In genomic region chr15:49046113-49046883, GRCh38 we compare ENCODE assay signal across 1 cellular context.
TF ChIP-seq lines count a peak whose summit lies in the region.

Gene SECISBP2L, minus strand, starts transcription at chr15:49046446. Its CDS starts 147 bp downstream, at chr15:49046299.

TF ChIP-seq in K562, 482 proteins besides CTCF, POLR2A, EP300 and RAD21 (continued from another document and continues in another):
- TF ChIP-seq, protein P1, sequence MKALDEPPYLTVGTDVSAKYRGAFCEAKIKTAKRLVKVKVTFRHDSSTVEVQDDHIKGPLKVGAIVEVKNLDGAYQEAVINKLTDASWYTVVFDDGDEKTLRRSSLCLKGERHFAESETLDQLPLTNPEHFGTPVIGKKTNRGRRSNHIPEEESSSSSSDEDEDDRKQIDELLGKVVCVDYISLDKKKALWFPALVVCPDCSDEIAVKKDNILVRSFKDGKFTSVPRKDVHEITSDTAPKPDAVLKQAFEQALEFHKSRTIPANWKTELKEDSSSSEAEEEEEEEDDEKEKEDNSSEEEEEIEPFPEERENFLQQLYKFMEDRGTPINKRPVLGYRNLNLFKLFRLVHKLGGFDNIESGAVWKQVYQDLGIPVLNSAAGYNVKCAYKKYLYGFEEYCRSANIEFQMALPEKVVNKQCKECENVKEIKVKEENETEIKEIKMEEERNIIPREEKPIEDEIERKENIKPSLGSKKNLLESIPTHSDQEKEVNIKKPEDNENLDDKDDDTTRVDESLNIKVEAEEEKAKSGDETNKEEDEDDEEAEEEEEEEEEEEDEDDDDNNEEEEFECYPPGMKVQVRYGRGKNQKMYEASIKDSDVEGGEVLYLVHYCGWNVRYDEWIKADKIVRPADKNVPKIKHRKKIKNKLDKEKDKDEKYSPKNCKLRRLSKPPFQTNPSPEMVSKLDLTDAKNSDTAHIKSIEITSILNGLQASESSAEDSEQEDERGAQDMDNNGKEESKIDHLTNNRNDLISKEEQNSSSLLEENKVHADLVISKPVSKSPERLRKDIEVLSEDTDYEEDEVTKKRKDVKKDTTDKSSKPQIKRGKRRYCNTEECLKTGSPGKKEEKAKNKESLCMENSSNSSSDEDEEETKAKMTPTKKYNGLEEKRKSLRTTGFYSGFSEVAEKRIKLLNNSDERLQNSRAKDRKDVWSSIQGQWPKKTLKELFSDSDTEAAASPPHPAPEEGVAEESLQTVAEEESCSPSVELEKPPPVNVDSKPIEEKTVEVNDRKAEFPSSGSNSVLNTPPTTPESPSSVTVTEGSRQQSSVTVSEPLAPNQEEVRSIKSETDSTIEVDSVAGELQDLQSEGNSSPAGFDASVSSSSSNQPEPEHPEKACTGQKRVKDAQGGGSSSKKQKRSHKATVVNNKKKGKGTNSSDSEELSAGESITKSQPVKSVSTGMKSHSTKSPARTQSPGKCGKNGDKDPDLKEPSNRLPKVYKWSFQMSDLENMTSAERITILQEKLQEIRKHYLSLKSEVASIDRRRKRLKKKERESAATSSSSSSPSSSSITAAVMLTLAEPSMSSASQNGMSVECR (CRISPR knock-in tag; IDR thresholded peaks at IDR 0.05): peak; percentile 99
- TF ChIP-seq, protein P2, sequence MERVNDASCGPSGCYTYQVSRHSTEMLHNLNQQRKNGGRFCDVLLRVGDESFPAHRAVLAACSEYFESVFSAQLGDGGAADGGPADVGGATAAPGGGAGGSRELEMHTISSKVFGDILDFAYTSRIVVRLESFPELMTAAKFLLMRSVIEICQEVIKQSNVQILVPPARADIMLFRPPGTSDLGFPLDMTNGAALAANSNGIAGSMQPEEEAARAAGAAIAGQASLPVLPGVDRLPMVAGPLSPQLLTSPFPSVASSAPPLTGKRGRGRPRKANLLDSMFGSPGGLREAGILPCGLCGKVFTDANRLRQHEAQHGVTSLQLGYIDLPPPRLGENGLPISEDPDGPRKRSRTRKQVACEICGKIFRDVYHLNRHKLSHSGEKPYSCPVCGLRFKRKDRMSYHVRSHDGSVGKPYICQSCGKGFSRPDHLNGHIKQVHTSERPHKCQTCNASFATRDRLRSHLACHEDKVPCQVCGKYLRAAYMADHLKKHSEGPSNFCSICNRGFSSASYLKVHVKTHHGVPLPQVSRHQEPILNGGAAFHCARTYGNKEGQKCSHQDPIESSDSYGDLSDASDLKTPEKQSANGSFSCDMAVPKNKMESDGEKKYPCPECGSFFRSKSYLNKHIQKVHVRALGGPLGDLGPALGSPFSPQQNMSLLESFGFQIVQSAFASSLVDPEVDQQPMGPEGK (CRISPR knock-in tag; IDR thresholded peaks at IDR 0.05; ENCODE audit: borderline replicate concordance): no peak
- TF ChIP-seq FOXK1 (CRISPR knock-in tag; IDR thresholded peaks at IDR 0.05; ENCODE audit: borderline replicate concordance) (no peak; the same call in 1 of the 2 replicates), NR4A1 (CRISPR knock-in tag; IDR thresholded peaks at IDR 0.05) (no peak), NR4A1 (tag; IDR thresholded peaks at IDR 0.05) (no peak; the same call in 1 of the 2 replicates), NUFIP1 (IDR thresholded peaks at IDR 0.05; ENCODE audit: partially characterized antibody) (no peak), ZZZ3 (IDR thresholded peaks at IDR 0.05) (0 out of 2 replicates have a peak, but pooled peaks have one; percentile 66), PHF20 (IDR thresholded peaks at IDR 0.05; ENCODE audit: partially characterized antibody) (peak; percentile 95), HDAC8 (tag; IDR thresholded peaks at IDR 0.05) (no peak), PHF21A (IDR thresholded peaks at IDR 0.05; ENCODE audit: borderline replicate concordance, low read depth) (no peak), FOXJ2 (tag; IDR thresholded peaks at IDR 0.05) (no peak), SREBF2 (CRISPR knock-in tag; IDR thresholded peaks at IDR 0.05) (no peak), ZNF76 (CRISPR knock-in tag; IDR thresholded peaks at IDR 0.05; ENCODE audit: borderline replicate concordance) (0 out of 2 replicates have a peak, but pooled peaks have one; percentile 49), THAP7 (CRISPR knock-in tag; IDR thresholded peaks at IDR 0.05) (no peak), MTF1 (CRISPR knock-in tag; IDR thresholded peaks at IDR 0.05; ENCODE audit: borderline replicate concordance) (no peak), IFI16 (CRISPR knock-in tag; IDR thresholded peaks at IDR 0.05) (no peak), HDAC3 (IDR thresholded peaks at IDR 0.05; ENCODE audit: borderline replicate concordance, partially characterized antibody) (no peak), NR3C1 (CRISPR knock-in tag; IDR thresholded peaks at IDR 0.05) (no peak), ZNF41 (CRISPR knock-in tag; conservative IDR thresholded peaks at IDR 0.05) (no peak), PRMT5 (CRISPR knock-in tag; IDR thresholded peaks at IDR 0.05) (no peak), SNRNP70 (optimal IDR thresholded peaks at IDR 0.05; ENCODE audit: low read depth, low read length) (no peak), MCM2 (IDR thresholded peaks at IDR 0.05; ENCODE audit: low read depth) (no peak), XRCC3 (IDR thresholded peaks at IDR 0.05) (no peak), NFXL1 (CRISPR knock-in tag; IDR thresholded peaks at IDR 0.05) (no peak), CHD4 (IDR thresholded peaks at IDR 0.05; ENCODE audit: insufficient read depth, insufficient replicate concordance, low read depth, low read length, poor library complexity, severe bottlenecking) (no peak), POLR2AphosphoS5 (IDR thresholded peaks at IDR 0.05; ENCODE audit: control insufficient read depth, insufficient read depth, low read depth, low read length) (peak; percentile 50; the same call in 1 of the 2 replicates), TEAD2 (tag; IDR thresholded peaks at IDR 0.05) (no peak), STAG1 (CRISPR knock-in tag; IDR thresholded peaks at IDR 0.05; ENCODE audit: borderline replicate concordance) (no peak), THRAP3 (IDR thresholded peaks at IDR 0.05; ENCODE audit: borderline replicate concordance) (no peak), ETV5 (CRISPR knock-in tag; IDR thresholded peaks at IDR 0.05; ENCODE audit: low read depth) (peak; percentile 83; the same call in 1 of the 2 replicates), MTA3 (IDR thresholded peaks at IDR 0.05; ENCODE audit: borderline replicate concordance) (peak; percentile 100), GTF2B (IDR thresholded peaks at IDR 0.05; ENCODE audit: extremely low read depth, insufficient read length) (no peak), NBN (IDR thresholded peaks at IDR 0.05; ENCODE audit: low read depth) (peak; percentile 96), RBM14 (IDR thresholded peaks at IDR 0.05; ENCODE audit: borderline replicate concordance, insufficient read depth, low read depth, low read length) (no peak), ZNF551 (CRISPR knock-in tag; IDR thresholded peaks at IDR 0.05) (no peak), FOS (IDR thresholded peaks at IDR 0.05; ENCODE audit: extremely low read depth, insufficient read length) (no peak), KDM4B (IDR thresholded peaks at IDR 0.05; ENCODE audit: borderline replicate concordance in 2 of 2, low read depth in 1 of 2) (no peak), EZH2 (IDR thresholded peaks at IDR 0.05; ENCODE audit: borderline replicate concordance, low read depth, low read length) (no peak), ETV6 (IDR thresholded peaks at IDR 0.05; ENCODE audit: borderline replicate concordance in 1 of 2, low read depth in 2 of 2, low read length in 1 of 2) (no peak), ETV6 (CRISPR knock-in tag; IDR thresholded peaks at IDR 0.05; ENCODE audit: borderline replicate concordance) (no peak; the same call in 1 of the 2 replicates), PPARD (CRISPR knock-in tag; IDR thresholded peaks at IDR 0.05) (no peak), ZNF184 (CRISPR knock-in tag; IDR thresholded peaks at IDR 0.05) (no peak), ZFP91 (CRISPR knock-in tag; IDR thresholded peaks at IDR 0.05) (no peak), NFIX (CRISPR knock-in tag; IDR thresholded peaks at IDR 0.05; ENCODE audit: low read depth) (no peak), ELF4 (CRISPR knock-in tag; IDR thresholded peaks at IDR 0.05) (no peak), IRF1 (CRISPR knock-in tag; IDR thresholded peaks at IDR 0.05; ENCODE audit: borderline replicate concordance) (no peak), HLTF (IDR thresholded peaks at IDR 0.05) (peak; percentile 82; the same call in 1 of the 2 replicates), SP2 (IDR thresholded peaks at IDR 0.05; ENCODE audit: extremely low read depth, low read depth, low read length, poor library complexity, severe bottlenecking) (no peak)
- TF ChIP-seq, protein P3, sequence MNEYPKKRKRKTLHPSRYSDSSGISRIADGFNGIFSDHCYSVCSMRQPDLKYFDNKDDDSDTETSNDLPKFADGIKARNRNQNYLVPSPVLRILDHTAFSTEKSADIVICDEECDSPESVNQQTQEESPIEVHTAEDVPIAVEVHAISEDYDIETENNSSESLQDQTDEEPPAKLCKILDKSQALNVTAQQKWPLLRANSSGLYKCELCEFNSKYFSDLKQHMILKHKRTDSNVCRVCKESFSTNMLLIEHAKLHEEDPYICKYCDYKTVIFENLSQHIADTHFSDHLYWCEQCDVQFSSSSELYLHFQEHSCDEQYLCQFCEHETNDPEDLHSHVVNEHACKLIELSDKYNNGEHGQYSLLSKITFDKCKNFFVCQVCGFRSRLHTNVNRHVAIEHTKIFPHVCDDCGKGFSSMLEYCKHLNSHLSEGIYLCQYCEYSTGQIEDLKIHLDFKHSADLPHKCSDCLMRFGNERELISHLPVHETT (CRISPR knock-in tag; conservative IDR thresholded peaks at IDR 0.05 in 1 of 2, IDR thresholded peaks at IDR 0.05 in 1 of 2): peak in 1 of 2 experiments; percentile 81; a peak in 2 of 4 replicates
- TF ChIP-seq, protein P4, sequence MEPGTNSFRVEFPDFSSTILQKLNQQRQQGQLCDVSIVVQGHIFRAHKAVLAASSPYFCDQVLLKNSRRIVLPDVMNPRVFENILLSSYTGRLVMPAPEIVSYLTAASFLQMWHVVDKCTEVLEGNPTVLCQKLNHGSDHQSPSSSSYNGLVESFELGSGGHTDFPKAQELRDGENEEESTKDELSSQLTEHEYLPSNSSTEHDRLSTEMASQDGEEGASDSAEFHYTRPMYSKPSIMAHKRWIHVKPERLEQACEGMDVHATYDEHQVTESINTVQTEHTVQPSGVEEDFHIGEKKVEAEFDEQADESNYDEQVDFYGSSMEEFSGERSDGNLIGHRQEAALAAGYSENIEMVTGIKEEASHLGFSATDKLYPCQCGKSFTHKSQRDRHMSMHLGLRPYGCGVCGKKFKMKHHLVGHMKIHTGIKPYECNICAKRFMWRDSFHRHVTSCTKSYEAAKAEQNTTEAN (CRISPR knock-in tag; IDR thresholded peaks at IDR 0.05): no peak; the same call in 1 of the 2 replicates
- TF ChIP-seq, protein P5, sequence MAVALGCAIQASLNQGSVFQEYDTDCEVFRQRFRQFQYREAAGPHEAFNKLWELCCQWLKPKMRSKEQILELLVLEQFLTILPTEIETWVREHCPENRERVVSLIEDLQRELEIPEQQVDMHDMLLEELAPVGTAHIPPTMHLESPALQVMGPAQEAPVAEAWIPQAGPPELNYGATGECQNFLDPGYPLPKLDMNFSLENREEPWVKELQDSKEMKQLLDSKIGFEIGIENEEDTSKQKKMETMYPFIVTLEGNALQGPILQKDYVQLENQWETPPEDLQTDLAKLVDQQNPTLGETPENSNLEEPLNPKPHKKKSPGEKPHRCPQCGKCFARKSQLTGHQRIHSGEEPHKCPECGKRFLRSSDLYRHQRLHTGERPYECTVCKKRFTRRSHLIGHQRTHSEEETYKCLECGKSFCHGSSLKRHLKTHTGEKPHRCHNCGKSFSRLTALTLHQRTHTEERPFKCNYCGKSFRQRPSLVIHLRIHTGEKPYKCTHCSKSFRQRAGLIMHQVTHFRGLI (CRISPR knock-in tag; IDR thresholded peaks at IDR 0.05): no peak
- TF ChIP-seq, protein P6, sequence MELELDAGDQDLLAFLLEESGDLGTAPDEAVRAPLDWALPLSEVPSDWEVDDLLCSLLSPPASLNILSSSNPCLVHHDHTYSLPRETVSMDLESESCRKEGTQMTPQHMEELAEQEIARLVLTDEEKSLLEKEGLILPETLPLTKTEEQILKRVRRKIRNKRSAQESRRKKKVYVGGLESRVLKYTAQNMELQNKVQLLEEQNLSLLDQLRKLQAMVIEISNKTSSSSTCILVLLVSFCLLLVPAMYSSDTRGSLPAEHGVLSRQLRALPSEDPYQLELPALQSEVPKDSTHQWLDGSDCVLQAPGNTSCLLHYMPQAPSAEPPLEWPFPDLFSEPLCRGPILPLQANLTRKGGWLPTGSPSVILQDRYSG (tag; conservative IDR thresholded peaks at IDR 0.05; ENCODE audit: low read depth): no peak
- TF ChIP-seq, protein P7, sequence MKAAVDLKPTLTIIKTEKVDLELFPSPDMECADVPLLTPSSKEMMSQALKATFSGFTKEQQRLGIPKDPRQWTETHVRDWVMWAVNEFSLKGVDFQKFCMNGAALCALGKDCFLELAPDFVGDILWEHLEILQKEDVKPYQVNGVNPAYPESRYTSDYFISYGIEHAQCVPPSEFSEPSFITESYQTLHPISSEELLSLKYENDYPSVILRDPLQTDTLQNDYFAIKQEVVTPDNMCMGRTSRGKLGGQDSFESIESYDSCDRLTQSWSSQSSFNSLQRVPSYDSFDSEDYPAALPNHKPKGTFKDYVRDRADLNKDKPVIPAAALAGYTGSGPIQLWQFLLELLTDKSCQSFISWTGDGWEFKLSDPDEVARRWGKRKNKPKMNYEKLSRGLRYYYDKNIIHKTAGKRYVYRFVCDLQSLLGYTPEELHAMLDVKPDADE (conservative IDR thresholded peaks at IDR 0.05; ENCODE audit: control insufficient read depth, low read depth, low read length): peak; percentile 82
